ENCODE assay signal across 1 cellular context in the genomic region with DNA sequence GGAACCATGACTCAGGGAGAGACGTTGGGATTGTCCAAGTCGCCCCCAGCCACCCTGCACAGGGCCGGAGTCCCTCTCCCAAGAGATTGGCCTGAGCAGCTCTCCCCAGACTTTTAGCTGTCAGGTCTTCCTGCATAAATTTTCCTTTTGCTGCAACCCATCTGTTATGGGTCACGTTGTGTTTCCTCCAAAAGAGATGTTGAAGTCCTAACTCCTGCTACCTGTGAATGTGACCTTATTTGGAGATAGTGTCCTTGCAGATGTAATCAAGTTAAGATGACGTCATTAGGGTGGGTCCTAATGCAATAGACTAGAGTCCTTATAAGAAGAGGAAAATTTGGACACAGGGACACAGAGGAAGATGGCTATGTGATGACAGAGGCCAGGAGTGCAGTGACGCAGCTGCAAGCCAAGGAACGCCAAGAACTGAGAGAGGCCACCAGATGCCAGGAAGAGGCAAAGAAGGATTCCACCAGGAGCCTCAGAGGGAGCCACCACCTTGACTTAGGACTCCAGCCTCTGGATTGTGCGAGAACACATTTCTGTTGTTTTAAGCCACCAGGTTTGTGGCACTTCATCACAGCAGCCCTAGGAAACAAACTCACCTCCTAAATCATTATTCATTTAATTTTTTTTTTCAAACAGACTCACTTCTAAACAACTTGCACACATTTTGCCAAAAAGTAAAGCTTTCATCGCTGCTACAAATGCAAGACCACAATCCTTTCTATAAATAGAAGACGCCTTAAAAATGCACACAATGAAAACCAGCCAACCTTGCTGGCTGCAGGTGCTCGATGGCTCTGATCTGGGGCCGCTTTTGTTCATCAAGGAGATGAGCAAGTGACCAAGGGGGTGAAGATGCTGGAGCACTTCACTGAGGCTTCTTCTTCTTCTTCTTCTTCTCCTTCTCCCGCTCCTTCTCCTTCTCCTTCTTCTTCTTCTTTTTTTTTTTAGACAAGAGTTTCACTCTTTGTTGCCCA.
TF ChIP-seq lines count a peak whose summit lies in the region.

No MANE protein-coding gene starts in this region.

TF ChIP-seq in GM12878, 131 proteins besides CTCF, POLR2A, EP300 and RAD21:
- TF ChIP-seq POLR2AphosphoS5 (IDR thresholded peaks at IDR 0.05; ENCODE audit: low read length) (no peak), NBN (IDR thresholded peaks at IDR 0.05) (no peak), SRF (IDR thresholded peaks at IDR 0.05; ENCODE audit: low read depth in 2 of 2, low read length in 2 of 2) (peak in 1 of 2 experiments; percentile 8; a peak in 1 of 4 replicates), BRCA1 (IDR thresholded peaks at IDR 0.05; ENCODE audit: low read depth, low read length) (no peak), ZNF384 (IDR thresholded peaks at IDR 0.05; ENCODE audit: borderline replicate concordance, low read depth, low read length) (no peak), SUPT20H (IDR thresholded peaks at IDR 0.05; ENCODE audit: borderline replicate concordance, control insufficient read depth, low read depth, low read length) (no peak), EGR1 (IDR thresholded peaks at IDR 0.05; ENCODE audit: borderline replicate concordance in 1 of 2, low read depth in 2 of 2, low read length in 2 of 2) (no peak), ATF7 (IDR thresholded peaks at IDR 0.05; ENCODE audit: low read depth) (peak; percentile 85), FOXK2 (IDR thresholded peaks at IDR 0.05) (no peak), RB1 (IDR thresholded peaks at IDR 0.05; ENCODE audit: borderline replicate concordance) (no peak), PKNOX1 (IDR thresholded peaks at IDR 0.05) (no peak), CBX5 (IDR thresholded peaks at IDR 0.05; ENCODE audit: low read depth) (no peak), LARP7 (IDR thresholded peaks at IDR 0.05) (no peak)
